Comparison of ENCODE assay signal across 2 cellular contexts in the genomic region with DNA sequence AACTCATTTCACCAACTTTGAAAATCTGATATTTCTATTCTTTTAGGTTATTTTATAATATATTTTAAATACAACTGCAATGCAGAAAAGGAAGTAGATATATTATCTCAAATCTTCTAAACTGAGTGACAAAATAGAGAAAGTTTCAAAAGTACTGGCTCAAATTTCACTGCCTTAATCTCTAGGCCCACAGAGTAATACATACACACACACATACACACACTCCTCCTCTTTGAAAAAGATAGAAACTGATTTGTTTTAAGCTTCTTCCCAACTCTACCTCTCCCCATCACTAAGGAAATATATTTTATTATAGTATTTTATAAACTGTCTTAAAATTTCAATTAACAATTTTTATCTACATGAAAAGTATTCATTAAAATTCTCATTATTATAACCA.
TF ChIP-seq lines count a peak whose summit lies in the region.

No MANE protein-coding gene starts in this region.

TF ChIP-seq in SK-N-SH treated with all-trans-retinoic acid at 6 μM for 48 hours, 23 proteins besides CTCF, POLR2A, EP300 and RAD21:
- TF ChIP-seq ISL1 (CRISPR knock-in tag; IDR thresholded peaks at IDR 0.05) (no peak), ZFP3 (CRISPR knock-in tag; IDR thresholded peaks at IDR 0.05) (no peak), ARNTL (CRISPR knock-in tag; IDR thresholded peaks at IDR 0.05; ENCODE audit: borderline replicate concordance, low read depth) (no peak), ZNF565 (CRISPR knock-in tag; conservative IDR thresholded peaks at IDR 0.05; ENCODE audit: low read depth) (no peak), TOX (CRISPR knock-in tag; IDR thresholded peaks at IDR 0.05; ENCODE audit: borderline replicate concordance) (no peak), ZNF70 (CRISPR knock-in tag; IDR thresholded peaks at IDR 0.05) (no peak), RARB (CRISPR knock-in tag; IDR thresholded peaks at IDR 0.05) (no peak), PPARA (CRISPR knock-in tag; IDR thresholded peaks at IDR 0.05; ENCODE audit: borderline replicate concordance) (no peak), SNAI2 (CRISPR knock-in tag; IDR thresholded peaks at IDR 0.05) (no peak)

TF ChIP-seq in endothelial cell of umbilical vein, 7 proteins besides CTCF, POLR2A, EP300 and RAD21:
- no peak for TF ChIP-seq MAX (IDR thresholded peaks at IDR 0.05; ENCODE audit: insufficient read depth, insufficient read length)
- TF ChIP-seq JUN (IDR thresholded peaks at IDR 0.05; ENCODE audit: borderline replicate concordance, insufficient read depth, insufficient read length, low read depth), result no peak
